Comparison of ENCODE assay signal across 23 cellular contexts in genomic region chr21:36791150-36791549, GRCh38.
"Had no signal": no experiment of that assay in that cellular context is flagged by ENCODE, and none has a peak within 500 bp of the region (broad histone marks: within the 10 kb centered on the region; RNA-seq: fewer than 3 reads in every experiment).

No MANE protein-coding gene starts in this region.

- H3K4me3 Mint-ChIP-seq: activated CD4-positive, alpha-beta memory T cell treated with anti-CD3 and anti-CD28 coated beads, Interleukin-2, amount 10 ng/mL, durations not matched to agents 7 days and 5 days; activated CD8-positive, alpha-beta memory T cell treated with anti-CD3 and anti-CD28 coated beads, Interleukin-2, amount 10 ng/mL, durations not matched to agents 7 days and 5 days; activated naive CD8-positive, alpha-beta T cell treated with anti-CD3 and anti-CD28 coated beads, Interleukin-2, amount 10 ng/mL, durations not matched to agents 7 days and 5 days; naive B cell; T-helper 2 cell treated with Interferon-gamma antibody and Interleukin-4, amounts not matched to agents 5 μg/mL and 100 μg/mL, for 36 hours had no signal

- H3K27ac Mint-ChIP-seq: activated CD4-positive, alpha-beta memory T cell treated with anti-CD3 and anti-CD28 coated beads, Interleukin-2, amount 10 ng/mL, durations not matched to agents 7 days and 5 days; activated CD8-positive, alpha-beta memory T cell treated with anti-CD3 and anti-CD28 coated beads, Interleukin-2, amount 10 ng/mL, durations not matched to agents 7 days and 5 days; activated naive CD8-positive, alpha-beta T cell treated with anti-CD3 and anti-CD28 coated beads, Interleukin-2, amount 10 ng/mL, durations not matched to agents 7 days and 5 days; activated T-helper 2 cell treated with anti-CD3 and anti-CD28 coated beads, Interferon-gamma antibody, Interleukin-2, Interleukin-4, amounts not matched to agents 10 μg/mL and 5 μg/mL and 100 μg/mL, durations not matched to agents 14 hours and 24 hours and 36 hours; T-helper 2 cell treated with Interferon-gamma antibody and Interleukin-4, amounts not matched to agents 5 μg/mL and 100 μg/mL, for 36 hours had no signal

- H3K27me3 Mint-ChIP-seq: activated CD4-positive, alpha-beta memory T cell treated with anti-CD3 and anti-CD28 coated beads, Interleukin-2, amount 10 ng/mL, durations not matched to agents 7 days and 5 days; activated CD8-positive, alpha-beta memory T cell treated with anti-CD3 and anti-CD28 coated beads, Interleukin-2, amount 10 ng/mL, durations not matched to agents 7 days and 5 days; activated naive CD8-positive, alpha-beta T cell treated with anti-CD3 and anti-CD28 coated beads, Interleukin-2, amount 10 ng/mL, durations not matched to agents 7 days and 5 days; naive B cell had no signal

- H3K4me1 ChIP-seq: body of pancreas, gastroesophageal sphincter, upper lobe of right lung had no signal

- H3K9me3 ChIP-seq: body of pancreas, neutrophil had no signal

- H3K27ac ChIP-seq: gastroesophageal sphincter, heart right ventricle, neutrophil, SK-N-MC, upper lobe of right lung had no signal

- H3K4me3 ChIP-seq: body of pancreas, gastroesophageal sphincter, SK-N-MC, upper lobe of right lung had no signal

- H3K36me3 ChIP-seq: gastroesophageal sphincter, heart right ventricle, neutrophil, upper lobe of right lung had no signal

- DNase-seq: activated CD4-positive, alpha-beta memory T cell treated with anti-CD3 and anti-CD28 coated beads, Interleukin-2, amount 10 ng/mL, durations not matched to agents 7 days and 5 days; activated CD4-positive, alpha-beta T cell treated with anti-CD3 and anti-CD28 coated beads for 48 hours; activated CD4-positive, CD25-positive, alpha-beta regulatory T cell; activated CD8-positive, alpha-beta memory T cell treated with anti-CD3 and anti-CD28 coated beads, Interleukin-2, amount 10 ng/mL, durations not matched to agents 7 days and 5 days; activated naive CD4-positive, alpha-beta T cell treated with Interleukin-2 at 50 U/mL for 16 hours; activated naive CD8-positive, alpha-beta T cell treated with anti-CD3 and anti-CD28 coated beads, Interleukin-2, amount 10 ng/mL, durations not matched to agents 7 days and 5 days; body of pancreas; dermis blood vessel endothelial cell; heart right ventricle; kidney glomerular epithelial cell; left ventricle myocardium superior; naive B cell; stimulated activated CD4-positive, alpha-beta T cell treated with anti-CD3 and anti-CD28 coated beads, Interleukin-12 subunit alpha, Interleukin-12 subunit beta, amount 100 ng/mL, for 4 hours; stimulated activated CD4-positive, alpha-beta T cell treated with anti-CD3 and anti-CD28 coated beads, Interleukin-1b, Interleukin-23, amount 100 ng/mL, for 48 hours; stimulated activated CD8-positive, alpha-beta memory T cell treated with anti-CD3 and anti-CD28 coated beads, Interleukin-4, amount 100 ng/mL, for 48 hours; stimulated activated naive CD4-positive, alpha-beta T cell; upper lobe of right lung had no signal

- H3K27me3 ChIP-seq: body of pancreas, gastroesophageal sphincter, heart right ventricle, neutrophil, upper lobe of right lung had no signal

- ATAC-seq: activated CD8-positive, alpha-beta memory T cell treated with anti-CD3 and anti-CD28 coated beads, Interleukin-2, amount 10 ng/mL, durations not matched to agents 7 days and 5 days; body of pancreas; esophagus mucosa; gastroesophageal sphincter; upper lobe of right lung had no signal

- H3K4me1 Mint-ChIP-seq: activated CD4-positive, alpha-beta memory T cell treated with anti-CD3 and anti-CD28 coated beads, Interleukin-2, amount 10 ng/mL, durations not matched to agents 7 days and 5 days; activated CD8-positive, alpha-beta memory T cell treated with anti-CD3 and anti-CD28 coated beads, Interleukin-2, amount 10 ng/mL, durations not matched to agents 7 days and 5 days; activated naive CD8-positive, alpha-beta T cell treated with anti-CD3 and anti-CD28 coated beads, Interleukin-2, amount 10 ng/mL, durations not matched to agents 7 days and 5 days; naive B cell had no signal
